8 cellular contexts compared by ENCODE assay signal in the genomic region with DNA sequence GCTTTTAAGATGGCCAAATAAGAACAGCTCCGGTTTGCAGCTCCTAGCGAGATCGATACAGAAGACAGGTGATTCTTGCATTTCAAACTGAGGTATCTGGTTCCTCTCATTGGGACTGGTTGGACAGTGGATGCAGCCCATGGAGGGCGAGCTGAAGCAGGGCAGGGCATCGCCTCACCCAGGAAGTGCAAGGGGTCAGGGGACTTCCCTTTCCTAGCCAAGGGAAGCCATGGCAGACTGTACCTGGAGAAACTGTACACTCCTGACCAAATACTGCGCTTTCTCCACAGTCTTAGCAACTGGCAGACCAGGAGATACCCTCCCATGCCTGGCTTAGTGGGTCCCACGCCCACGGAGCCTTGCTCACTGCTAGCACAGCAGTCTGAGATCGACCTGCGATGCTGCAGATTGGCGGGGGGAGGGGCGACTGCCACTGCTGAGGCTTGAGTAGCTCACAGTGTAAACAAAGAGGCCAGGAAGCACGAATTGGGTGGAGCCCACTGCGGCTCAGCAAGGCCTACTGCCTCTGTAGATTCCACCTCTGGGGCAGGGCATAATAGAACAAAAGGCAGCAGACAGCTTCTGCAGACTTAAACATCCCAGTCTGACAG. TPM values are rescaled to one million over a fixed set of nuclear protein-coding genes. Genes with fewer than 3 reads are reported as not detected.
DNase-seq lines count a peak whose midpoint lies in the region; ATAC-seq and TF ChIP-seq lines count a peak whose summit lies in the region.
"Not testable (repeated sequence)": the region's sequence is repeated elsewhere in the genome, so short reads cannot be mapped to it uniquely, and the experiment has no call there.

No MANE protein-coding gene starts in this region.

- not testable (repeated sequence) for H3K9me3 ChIP-seq in ES-I3 (ENCODE audit: control insufficient read depth, insufficient read depth, low read length); thyroid gland

- intact Hi-C loops in left ventricle myocardium superior (cut with micrococcal nuclease); thyroid gland (cut with DNase I): not testable (repeated sequence)

- peak overlapping the region; percentile 18; the same call in 1 of the 2 replicates for H3K9ac ChIP-seq in ES-I3 (ENCODE audit: low read depth, low read length)

- H3K27ac Mint-ChIP-seq in T-helper 1 cell treated with Interleukin-12 subunit alpha and Interleukin-12 subunit beta and Interleukin-4 antibody, amounts not matched to agents 30 μg/mL and 1 μg/mL, for 36 hours: peak overlapping the region; percentile 32

- ATAC-seq in left ventricle myocardium superior: not testable (repeated sequence)

- peaks cover 35% of the 10 kb centered on the region for H3K27me3 Mint-ChIP-seq in T-helper 1 cell treated with Interleukin-12 subunit alpha and Interleukin-12 subunit beta and Interleukin-4 antibody, amounts not matched to agents 30 μg/mL and 1 μg/mL, for 36 hours (ENCODE audit: low read depth)

- not testable (repeated sequence) for H3K36me3 Mint-ChIP-seq in T-helper 1 cell treated with Interleukin-12 subunit alpha and Interleukin-12 subunit beta and Interleukin-4 antibody, amounts not matched to agents 30 μg/mL and 1 μg/mL, for 36 hours (ENCODE audit: low read depth)

- not testable (repeated sequence) for H3K4me3 ChIP-seq in thyroid gland (replicated peaks in 1 of 3)

- not testable (repeated sequence) for H3K36me3 ChIP-seq in ES-I3 (ENCODE audit: insufficient read depth, low read length); thyroid gland

- DNase-seq in NCI-H2227 (lab: John Stamatoyannopoulos, UW; ENCODE audit: unreplicated experiment) (peak; percentile 27), astrocyte of the hippocampus (ENCODE audit: low read depth, low spot score) (peak; percentile 24), left ventricle myocardium superior (peak; percentile 42), retina (peak; percentile 53), thyroid gland (peak; percentile 83 to 86)
- peak; percentile 58 for DNase-seq in activated CD8-positive, alpha-beta memory T cell treated with anti-CD3 and anti-CD28 coated beads, Interleukin-2, amount 50 U/mL, for 48 hours

- peak overlapping the region; percentile 29 for H3K4me3 Mint-ChIP-seq in T-helper 1 cell treated with Interleukin-12 subunit alpha and Interleukin-12 subunit beta and Interleukin-4 antibody, amounts not matched to agents 30 μg/mL and 1 μg/mL, for 36 hours

- not testable (repeated sequence) for TF ChIP-seq POLR2A in thyroid gland (IDR thresholded peaks at IDR 0.05)

- H3K4me1 ChIP-seq in ES-I3 (ENCODE audit: insufficient read depth, low read length); thyroid gland: not testable (repeated sequence)

- whole genome bisulfite sequencing in thyroid gland, 2 donors: 45 to 48% methylated on average over 14 of the region's 14 CpGs

- H3K9me3 Mint-ChIP-seq in T-helper 1 cell treated with Interleukin-12 subunit alpha and Interleukin-12 subunit beta and Interleukin-4 antibody, amounts not matched to agents 30 μg/mL and 1 μg/mL, for 36 hours: peaks cover 29% of the 10 kb centered on the region

- not testable (repeated sequence) for TF ChIP-seq CTCF in thyroid gland (IDR thresholded peaks at IDR 0.05)

- not testable (repeated sequence) for H3K27me3 ChIP-seq in thyroid gland

- H3K27ac ChIP-seq in thyroid gland: not testable (repeated sequence)

- peaks cover 30% of the 10 kb centered on the region for H3K4me1 Mint-ChIP-seq in T-helper 1 cell treated with Interleukin-12 subunit alpha and Interleukin-12 subunit beta and Interleukin-4 antibody, amounts not matched to agents 30 μg/mL and 1 μg/mL, for 36 hours (ENCODE audit: low read depth)

RNA-seq across cellular contexts. Expression of a gene that starts 11.3 kb away (rescaled TPM):
- total RNA-seq in left ventricle myocardium superior (56.4 TPM), thyroid gland (10 to 100 TPM; 28.5 to 37.4 (median 32.2) TPM)

Comparison
In these comparisons a context has a peak if more than half of its experiments do, and no peak if none do; other contexts are left out.
1. DNase-seq: peak in every context shown above with its lines; median percentile 84 in thyroid gland; 58 in activated CD8-positive, alpha-beta memory T cell treated with anti-CD3 and anti-CD28 coated beads, Interleukin-2, amount 50 U/mL, for 48 hours; 53 in retina; 42 in left ventricle myocardium superior; 27 in NCI-H2227; 24 in astrocyte of the hippocampus.